8 cellular contexts compared by ENCODE assay signal in the genomic region with DNA sequence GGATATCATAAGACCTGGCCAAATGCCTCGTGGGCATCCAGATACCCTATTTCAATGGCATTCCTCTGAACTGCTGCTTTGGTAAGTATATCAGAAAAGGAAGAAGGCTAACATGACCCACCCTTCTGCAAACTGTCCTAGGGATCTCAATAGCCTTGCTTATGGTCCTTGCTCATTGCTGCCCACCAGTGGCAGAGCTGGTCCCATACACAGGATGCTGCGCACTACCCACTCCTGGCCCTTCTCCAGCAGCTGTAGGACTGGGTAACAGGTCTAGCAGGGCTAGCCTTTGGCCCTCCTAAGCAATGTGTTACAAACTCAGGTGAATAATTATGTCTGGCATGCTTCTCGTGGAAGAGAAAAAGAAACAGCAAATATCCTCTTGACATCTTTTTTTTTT.
DNase-seq lines count a peak whose midpoint lies in the region; ATAC-seq and TF ChIP-seq lines count a peak whose summit lies in the region.
"Had no signal": no experiment of that assay in that cellular context is flagged by ENCODE, and none has a peak within 500 bp of the region (broad histone marks: within the 10 kb centered on the region; RNA-seq: fewer than 3 reads in every experiment).

No MANE protein-coding gene starts in this region.

- H3K27ac ChIP-seq in neuronal stem cell (replicated peaks; ENCODE audit: low read length) = no peak overlapping the region

- H3K23ac ChIP-seq in neuronal stem cell (ENCODE audit: low read depth, low read length, poor library complexity) = no peak overlapping the region

- H4K8ac ChIP-seq in neuronal stem cell (ENCODE audit: low read depth, low read length) = no peak overlapping the region

- no peaks in the 10 kb centered on the region for H3K9me3 ChIP-seq in neuronal stem cell (replicated peaks in 1 of 2; ENCODE audit: control insufficient read depth in 2 of 2, insufficient read depth in 1 of 2, low read depth in 1 of 2, low read length in 2 of 2)

- H2AFZ ChIP-seq in neuronal stem cell (ENCODE audit: low read length) = no peak overlapping the region

- H2BK120ac ChIP-seq in neuronal stem cell (ENCODE audit: low read depth, low read length) = no peak overlapping the region

- peaks cover 0 to 1% of the 10 kb centered on the region in 2 donors for H3K4me1 Mint-ChIP-seq in effector memory CD8-positive, alpha-beta T cell (ENCODE audit: low read depth in 2 of 2)
- no peaks in the 10 kb centered on the region for H3K4me1 Mint-ChIP-seq in stimulated activated memory B cell treated with anti-CD40 and anti-IgM and Interleukin-4, amounts not matched to agents 10 μg/mL and 1 μg/mL and 100 μg/mL, for 72 hours
- H3K4me1 Mint-ChIP-seq: activated B cell treated with CpG ODN at 0.5 μM for 24 hours had no signal

- WGBS in neuronal stem cell (ENCODE audit: extremely low coverage in 2 of 2, insufficient read length in 2 of 2, insufficient replicate concordance in 1 of 2), 2 donors = no CpG with 5 or more reads among the region's 3 CpGs

- peaks cover 0 to 4% of the 10 kb centered on the region in 2 donors for H3K9me3 Mint-ChIP-seq in effector memory CD8-positive, alpha-beta T cell
- peaks cover 3% of the 10 kb centered on the region for H3K9me3 Mint-ChIP-seq in stimulated activated memory B cell treated with anti-CD40 and anti-IgM and Interleukin-4, amounts not matched to agents 10 μg/mL and 1 μg/mL and 100 μg/mL, for 72 hours
- H3K9me3 Mint-ChIP-seq: activated B cell treated with CpG ODN at 0.5 μM for 24 hours had no signal

- no peak overlapping the region for H3K14ac ChIP-seq in neuronal stem cell (ENCODE audit: low read length)

- no peak overlapping the region for H3K27ac Mint-ChIP-seq in effector memory CD8-positive, alpha-beta T cell
- H3K27ac Mint-ChIP-seq in stimulated activated memory B cell treated with anti-CD40 and anti-IgM and Interleukin-4, amounts not matched to agents 10 μg/mL and 1 μg/mL and 100 μg/mL, for 72 hours = no peak overlapping the region
- H3K27ac Mint-ChIP-seq: activated B cell treated with CpG ODN at 0.5 μM for 24 hours had no signal

- no peak overlapping the region for H3K4me3 ChIP-seq in neuronal stem cell (ENCODE audit: low read length in 2 of 2)

- peak; percentile 81 for DNase-seq in DMS53 (lab: John Stamatoyannopoulos, UW)
- peak; percentile 13 for DNase-seq in GM20000 (ENCODE audit: low spot score)
- peak; percentile 25 for DNase-seq in NCI-H69 (lab: John Stamatoyannopoulos, UW)
- no peak for DNase-seq in effector memory CD8-positive, alpha-beta T cell
- peak; percentile 20 for DNase-seq in neuronal stem cell (ENCODE audit: low spot score)
- DNase-seq in GOT3 (lab: John Stamatoyannopoulos, UW) = no peak
- DNase-seq: activated B cell treated with CpG ODN at 0.5 μM for 24 hours had no signal

- peaks cover 0 to 6% of the 10 kb centered on the region in 2 donors for H3K4me1 ChIP-seq in neuronal stem cell (ENCODE audit: control insufficient read depth in 2 of 2, insufficient read depth in 1 of 2, low read depth in 1 of 2, low read length in 2 of 2)

- H3K4me2 ChIP-seq in neuronal stem cell (ENCODE audit: insufficient read depth, low read length, poor library complexity, severe bottlenecking) = no peak overlapping the region

- H3K27me3 ChIP-seq in neuronal stem cell (ENCODE audit: control insufficient read depth in 3 of 3, insufficient read depth in 3 of 3, low read depth in 1 of 3, low read length in 3 of 3) = no peaks in the 10 kb centered on the region

- no peak overlapping the region for H3K18ac ChIP-seq in neuronal stem cell (ENCODE audit: low read length)

- no peak overlapping the region for H3K4me3 Mint-ChIP-seq in effector memory CD8-positive, alpha-beta T cell
- no peak overlapping the region for H3K4me3 Mint-ChIP-seq in stimulated activated memory B cell treated with anti-CD40 and anti-IgM and Interleukin-4, amounts not matched to agents 10 μg/mL and 1 μg/mL and 100 μg/mL, for 72 hours
- H3K4me3 Mint-ChIP-seq: activated B cell treated with CpG ODN at 0.5 μM for 24 hours had no signal

- H3K9ac ChIP-seq in neuronal stem cell (ENCODE audit: low read depth, low read length, poor library complexity) = no peak overlapping the region

- H2BK15ac ChIP-seq in neuronal stem cell (ENCODE audit: low read length) = no peak overlapping the region

- H3K36me3 Mint-ChIP-seq in effector memory CD8-positive, alpha-beta T cell (ENCODE audit: insufficient read depth) = no peaks in the 10 kb centered on the region
- H3K36me3 Mint-ChIP-seq in stimulated activated memory B cell treated with anti-CD40 and anti-IgM and Interleukin-4, amounts not matched to agents 10 μg/mL and 1 μg/mL and 100 μg/mL, for 72 hours = no peaks in the 10 kb centered on the region

- H4K91ac ChIP-seq in neuronal stem cell (ENCODE audit: low read depth, low read length, poor library complexity) = no peak overlapping the region

- H3K36me3 ChIP-seq in neuronal stem cell (replicated peaks in 1 of 2; ENCODE audit: control insufficient read depth in 2 of 2, insufficient read depth in 2 of 2, low read length in 2 of 2) = no peaks in the 10 kb centered on the region

- no peak overlapping the region for H3K4ac ChIP-seq in neuronal stem cell (ENCODE audit: low read length)

- H2BK12ac ChIP-seq in neuronal stem cell (ENCODE audit: low read length) = no peak overlapping the region

- H3K27me3 Mint-ChIP-seq in effector memory CD8-positive, alpha-beta T cell = no peaks in the 10 kb centered on the region
- H3K27me3 Mint-ChIP-seq in stimulated activated memory B cell treated with anti-CD40 and anti-IgM and Interleukin-4, amounts not matched to agents 10 μg/mL and 1 μg/mL and 100 μg/mL, for 72 hours = no peaks in the 10 kb centered on the region
- H3K27me3 Mint-ChIP-seq: activated B cell treated with CpG ODN at 0.5 μM for 24 hours had no signal

- peak; percentile 29 for TF ChIP-seq CTCF in GM20000 (IDR thresholded peaks at IDR 0.05; ENCODE audit: extremely low read depth, missing control alignments)

- H2BK5ac ChIP-seq in neuronal stem cell (ENCODE audit: low read length) = no peak overlapping the region

- H3K79me1 ChIP-seq in neuronal stem cell (ENCODE audit: low read depth, low read length) = no peaks in the 10 kb centered on the region

- ATAC-seq in effector memory CD8-positive, alpha-beta T cell (replicated peaks) = peak; percentile 42
- ATAC-seq in stimulated activated memory B cell treated with anti-CD40 and anti-IgM and Interleukin-4, amounts not matched to agents 10 μg/mL and 1 μg/mL and 100 μg/mL, for 72 hours = no peak

- no peak overlapping the region for H2AK5ac ChIP-seq in neuronal stem cell (ENCODE audit: low read depth, low read length)

Comparison
In these comparisons a context has a peak if more than half of its experiments do, and no peak if none do; other contexts are left out.
1. DNase-seq: peak in DMS53 (single experiment), GM20000 (single experiment), NCI-H69 (single experiment) and neuronal stem cell (single experiment); none in effector memory CD8-positive, alpha-beta T cell (0 of 3) and GOT3 (single experiment).